In genomic region chr2:205139822-205140612, GRCh38 we compare ENCODE assay signal across 9 cellular contexts.
DNase-seq lines count a peak whose midpoint lies in the region; ATAC-seq and TF ChIP-seq lines count a peak whose summit lies in the region.
"Had no signal": no experiment of that assay in that cellular context is flagged by ENCODE, and none has a peak within 500 bp of the region (broad histone marks: within the 10 kb centered on the region; RNA-seq: fewer than 3 reads in every experiment).

No MANE protein-coding gene starts in this region.

- peak overlapping the region; percentile 60 for H3K27ac Mint-ChIP-seq in activated CD8-positive, alpha-beta T cell treated with anti-CD3 and anti-CD28 coated beads, Interleukin-2, amount 10 ng/mL, durations not matched to agents 7 days and 5 days
- no peak overlapping the region for H3K27ac Mint-ChIP-seq in activated CD8-positive, alpha-beta T cell treated with anti-CD3 and anti-CD28 coated beads for 36 hours
- no peak overlapping the region for H3K27ac Mint-ChIP-seq in T-helper 2 cell treated with Interferon-gamma antibody and Interleukin-4, amounts not matched to agents 5 μg/mL and 100 μg/mL, for 36 hours

- H3K9me3 Mint-ChIP-seq in activated CD8-positive, alpha-beta T cell treated with anti-CD3 and anti-CD28 coated beads, Interleukin-2, amount 10 ng/mL, durations not matched to agents 7 days and 5 days (ENCODE audit: insufficient read depth) = no peaks in the 10 kb centered on the region
- no peaks in the 10 kb centered on the region for H3K9me3 Mint-ChIP-seq in activated CD8-positive, alpha-beta T cell treated with anti-CD3 and anti-CD28 coated beads for 36 hours
- peaks cover 27% of the 10 kb centered on the region for H3K9me3 Mint-ChIP-seq in T-helper 2 cell treated with Interferon-gamma antibody and Interleukin-4, amounts not matched to agents 5 μg/mL and 100 μg/mL, for 36 hours

- ATAC-seq in activated CD8-positive, alpha-beta T cell treated with anti-CD3 and anti-CD28 coated beads, Interleukin-2, amount 10 ng/mL, durations not matched to agents 7 days and 5 days = no peak
- ATAC-seq in activated CD8-positive, alpha-beta T cell treated with anti-CD3 and anti-CD28 coated beads for 36 hours = no peak
- ATAC-seq in stimulated activated naive CD8-positive, alpha-beta T cell treated with anti-CD3 and anti-CD28 coated beads, Interleukin-15, Interleukin-2, amounts not matched to agents 100 U/mL and 50 U/mL, for 24 hours = no peak
- ATAC-seq in GM19328 (IDR thresholded peaks at IDR 0.05; ENCODE audit: unreplicated experiment) = no peak
- ATAC-seq: GM12878 had no signal

- H3K27me3 Mint-ChIP-seq in activated CD8-positive, alpha-beta T cell treated with anti-CD3 and anti-CD28 coated beads, Interleukin-2, amount 10 ng/mL, durations not matched to agents 7 days and 5 days (ENCODE audit: low read depth) = peaks cover 5% of the 10 kb centered on the region
- H3K27me3 Mint-ChIP-seq in activated CD8-positive, alpha-beta T cell treated with anti-CD3 and anti-CD28 coated beads for 36 hours = no peaks in the 10 kb centered on the region
- H3K27me3 Mint-ChIP-seq in T-helper 2 cell treated with Interferon-gamma antibody and Interleukin-4, amounts not matched to agents 5 μg/mL and 100 μg/mL, for 36 hours (ENCODE audit: low read depth) = peaks cover 3% of the 10 kb centered on the region

- H3K27ac ChIP-seq in left ventricle myocardium inferior (replicated peaks) (no peak overlapping the region), stomach (peak overlapping the region in 1 of 5 donors; percentile 22)

- H3K36me3 ChIP-seq in left ventricle myocardium inferior (no peaks in the 10 kb centered on the region), stomach (no peaks in the 10 kb centered on the region)

- H3K9me3 ChIP-seq in left ventricle myocardium inferior (replicated peaks) (peaks cover 4% of the 10 kb centered on the region), stomach (peaks cover 0 to 4% (median 0%) of the 10 kb centered on the region in 4 donors)

- WGBS in stomach, 5 donors = 33 to 45% (median 38%) methylated on average over 9 of the region's 9 CpGs

- DNase-seq in activated CD8-positive, alpha-beta T cell treated with anti-CD3 and anti-CD28 coated beads, Interleukin-2, amount 10 ng/mL, durations not matched to agents 7 days and 5 days = no peak
- no peak for DNase-seq in activated CD8-positive, alpha-beta T cell treated with anti-CD3 and anti-CD28 coated beads for 36 hours
- peak; percentile 15 for DNase-seq in HuH-7 (ENCODE audit: low spot score)
- peak; percentile 16 for DNase-seq in left ventricle myocardium inferior
- peak; percentile 40 for DNase-seq in stomach
- DNase-seq in stimulated activated naive CD8-positive, alpha-beta T cell treated with anti-CD3 and anti-CD28 coated beads, Interleukin-15, Interleukin-2, amounts not matched to agents 100 U/mL and 50 U/mL, for 24 hours = no peak
- no peak for DNase-seq in T-helper 2 cell treated with Interferon-gamma antibody and Interleukin-4, amounts not matched to agents 5 μg/mL and 100 μg/mL, for 36 hours (ENCODE audit: low spot score)

- H3K4me1 ChIP-seq in left ventricle myocardium inferior = peaks cover 5% of the 10 kb centered on the region
- peaks cover 0 to 8% (median 3%) of the 10 kb centered on the region in 4 donors for H3K4me1 ChIP-seq in stomach

- H3K4me1 Mint-ChIP-seq in activated CD8-positive, alpha-beta T cell treated with anti-CD3 and anti-CD28 coated beads, Interleukin-2, amount 10 ng/mL, durations not matched to agents 7 days and 5 days (ENCODE audit: low read depth) = peaks cover 12% of the 10 kb centered on the region
- no peaks in the 10 kb centered on the region for H3K4me1 Mint-ChIP-seq in activated CD8-positive, alpha-beta T cell treated with anti-CD3 and anti-CD28 coated beads for 36 hours (ENCODE audit: low read depth)
- H3K4me1 Mint-ChIP-seq in T-helper 2 cell treated with Interferon-gamma antibody and Interleukin-4, amounts not matched to agents 5 μg/mL and 100 μg/mL, for 36 hours (ENCODE audit: low read depth) = peaks cover 20% of the 10 kb centered on the region

- no peak overlapping the region for H3K4me3 ChIP-seq in left ventricle myocardium inferior
- no peak overlapping the region for H3K4me3 ChIP-seq in stomach
- H3K4me3 ChIP-seq: GM12878 had no signal

- CTCF ChIA-PET in activated CD8-positive, alpha-beta T cell treated with anti-CD3 and anti-CD28 coated beads, Interleukin-2, amount 10 ng/mL, durations not matched to agents 7 days and 5 days (lab: Charles Lee) = interaction anchor here (1.0 kb wide), 1 partner anchor 10 kb away, joined by 3 read pairs; no protein-coding TSS in a partner anchor
- CTCF ChIA-PET in activated CD8-positive, alpha-beta T cell treated with anti-CD3 and anti-CD28 coated beads for 36 hours (lab: Charles Lee) = interaction anchor here (0.6 to 1.2 kb wide), 2 partner anchors 9 to 817 kb away, joined by 3 to 4 read pairs; no protein-coding TSS in a partner anchor

- no peak for TF ChIP-seq CTCF in activated CD8-positive, alpha-beta T cell treated with anti-CD3 and anti-CD28 coated beads for 36 hours (IDR thresholded peaks at IDR 0.05)
- TF ChIP-seq CTCF in left ventricle myocardium inferior (IDR thresholded peaks at IDR 0.05; ENCODE audit: borderline replicate concordance) (no peak), stomach (IDR thresholded peaks at IDR 0.05) (no peak)

- H3K27me3 ChIP-seq in left ventricle myocardium inferior (ENCODE audit: low read depth) (no peaks in the 10 kb centered on the region), stomach (no peaks in the 10 kb centered on the region)

- H3K4me3 Mint-ChIP-seq in activated CD8-positive, alpha-beta T cell treated with anti-CD3 and anti-CD28 coated beads, Interleukin-2, amount 10 ng/mL, durations not matched to agents 7 days and 5 days = no peak overlapping the region
- H3K4me3 Mint-ChIP-seq in activated CD8-positive, alpha-beta T cell treated with anti-CD3 and anti-CD28 coated beads for 36 hours = no peak overlapping the region
- no peak overlapping the region for H3K4me3 Mint-ChIP-seq in T-helper 2 cell treated with Interferon-gamma antibody and Interleukin-4, amounts not matched to agents 5 μg/mL and 100 μg/mL, for 36 hours

- no peak for TF ChIP-seq POLR2A in stomach (IDR thresholded peaks at IDR 0.05)

- intact Hi-C loops in activated CD8-positive, alpha-beta T cell treated with anti-CD3 and anti-CD28 coated beads for 36 hours (cut with micrococcal nuclease) = no loop called here
- intact Hi-C loops in left ventricle myocardium inferior (cut with micrococcal nuclease) (no loop called here), stomach (cut with DNase I; ENCODE audit: low total_unique reads) (no loop called here)

- TF ChIP-seq EP300 in stomach (IDR thresholded peaks at IDR 0.05) = no peak

- H3K36me3 Mint-ChIP-seq in activated CD8-positive, alpha-beta T cell treated with anti-CD3 and anti-CD28 coated beads, Interleukin-2, amount 10 ng/mL, durations not matched to agents 7 days and 5 days (ENCODE audit: low read depth) = peaks cover 2% of the 10 kb centered on the region
- H3K36me3 Mint-ChIP-seq in activated CD8-positive, alpha-beta T cell treated with anti-CD3 and anti-CD28 coated beads for 36 hours (ENCODE audit: low read depth) = no peaks in the 10 kb centered on the region
- peaks cover 8% of the 10 kb centered on the region for H3K36me3 Mint-ChIP-seq in T-helper 2 cell treated with Interferon-gamma antibody and Interleukin-4, amounts not matched to agents 5 μg/mL and 100 μg/mL, for 36 hours (ENCODE audit: low read depth)

- POLR2A ChIA-PET in activated CD8-positive, alpha-beta T cell treated with anti-CD3 and anti-CD28 coated beads, Interleukin-2, amount 10 ng/mL, durations not matched to agents 7 days and 5 days (lab: Charles Lee) = no interaction called here
- POLR2A ChIA-PET in activated CD8-positive, alpha-beta T cell treated with anti-CD3 and anti-CD28 coated beads for 36 hours (lab: Charles Lee) = no interaction called here

Comparison
In these comparisons a context has a peak if more than half of its experiments do, and no peak if none do; other contexts are left out.
1. DNase-seq: peak in HuH-7 (single experiment), left ventricle myocardium inferior (single experiment) and stomach (single experiment); none in activated CD8-positive, alpha-beta T cell treated with anti-CD3 and anti-CD28 coated beads, Interleukin-2, amount 10 ng/mL, durations not matched to agents 7 days and 5 days (single experiment), activated CD8-positive, alpha-beta T cell treated with anti-CD3 and anti-CD28 coated beads for 36 hours (single experiment), stimulated activated naive CD8-positive, alpha-beta T cell treated with anti-CD3 and anti-CD28 coated beads, Interleukin-15, Interleukin-2, amounts not matched to agents 100 U/mL and 50 U/mL, for 24 hours (single experiment) and T-helper 2 cell treated with Interferon-gamma antibody and Interleukin-4, amounts not matched to agents 5 μg/mL and 100 μg/mL, for 36 hours (single experiment).